In genomic region chr12:53345486-53346195, GRCh38 we compare ENCODE assay signal across 8 cellular contexts. TPM values are rescaled to one million over a fixed set of nuclear protein-coding genes. Genes with fewer than 3 reads are reported as not detected.
DNase-seq lines count a peak whose midpoint lies in the region; ATAC-seq, FAIRE-seq and TF ChIP-seq lines count a peak whose summit lies in the region.

No MANE protein-coding gene starts in this region.

- 30% methylated on average over 10 of the region's 10 CpGs for WGBS in hepatocyte (ENCODE audit: low lambda C conversion rate, missing lambda C conversion rate)
- 16 to 26% (median 21%) methylated on average over 10 of the region's 10 CpGs for WGBS in stomach, 5 donors

- peak; percentile 9 for ATAC-seq in activated CD8-positive, alpha-beta T cell treated with anti-CD3 and anti-CD28 coated beads, Interleukin-2, amount 10 ng/mL, durations not matched to agents 7 days and 5 days
- ATAC-seq in HG03521 (IDR thresholded peaks at IDR 0.05; ENCODE audit: unreplicated experiment) = no peak

- no peaks in the 10 kb centered on the region for H3K27me3 ChIP-seq in hepatocyte
- H3K27me3 ChIP-seq in stomach = no peaks in the 10 kb centered on the region

- peaks cover 17% of the 10 kb centered on the region for H3K4me1 Mint-ChIP-seq in activated CD8-positive, alpha-beta T cell treated with anti-CD3 and anti-CD28 coated beads, Interleukin-2, amount 10 ng/mL, durations not matched to agents 7 days and 5 days (ENCODE audit: low read depth)

- peak overlapping the region; percentile 99 for H2AFZ ChIP-seq in hepatocyte

- H3K36me3 ChIP-seq in hepatocyte (replicated peaks; ENCODE audit: insufficient read depth, low read depth) (no peaks in the 10 kb centered on the region), stomach (no peaks in the 10 kb centered on the region)

- no peak for TF ChIP-seq EP300 in stomach (IDR thresholded peaks at IDR 0.05)

- no peaks in the 10 kb centered on the region for H3K36me3 Mint-ChIP-seq in activated CD8-positive, alpha-beta T cell treated with anti-CD3 and anti-CD28 coated beads, Interleukin-2, amount 10 ng/mL, durations not matched to agents 7 days and 5 days (ENCODE audit: low read depth)

- TF ChIP-seq CTCF in hepatocyte (IDR thresholded peaks at IDR 0.05; ENCODE audit: poor library complexity) = no peak
- TF ChIP-seq CTCF in stomach (IDR thresholded peaks at IDR 0.05) = peak in 4 of 7 experiments; percentile 1 to 16 (median 3)

- H3K9me2 ChIP-seq in hepatocyte (replicated peaks; ENCODE audit: insufficient read depth) = no peaks in the 10 kb centered on the region

- H3K9me3 Mint-ChIP-seq in activated CD8-positive, alpha-beta T cell treated with anti-CD3 and anti-CD28 coated beads, Interleukin-2, amount 10 ng/mL, durations not matched to agents 7 days and 5 days (ENCODE audit: insufficient read depth) = no peaks in the 10 kb centered on the region

- intact Hi-C loops in stomach (cut with DNase I; ENCODE audit: low total_unique reads) = no loop called here

- H3K27ac Mint-ChIP-seq in activated CD8-positive, alpha-beta T cell treated with anti-CD3 and anti-CD28 coated beads, Interleukin-2, amount 10 ng/mL, durations not matched to agents 7 days and 5 days = no peak overlapping the region

- peak overlapping the region; percentile 99 for H3K4me2 ChIP-seq in hepatocyte

- H4K20me1 ChIP-seq in hepatocyte (ENCODE audit: insufficient read depth, poor library complexity, severe bottlenecking) = no peaks in the 10 kb centered on the region

- FAIRE-seq in HTR-8/SVneo (lab: Jason Lieb, UNC) = no peak

- POLR2A ChIA-PET in activated CD8-positive, alpha-beta T cell treated with anti-CD3 and anti-CD28 coated beads, Interleukin-2, amount 10 ng/mL, durations not matched to agents 7 days and 5 days (lab: Charles Lee) = interaction anchor here (0.6 to 3.3 kb wide), 9 partner anchors 10 to 243 kb away, joined by 3 to 38 read pairs (median 4); partner anchors contain the start of genes AAAS, SP1 and SP7

- no peak overlapping the region for H3K4me3 ChIP-seq in hepatocyte
- peak overlapping the region; percentile 60 to 79 (median 64) for H3K4me3 ChIP-seq in stomach

- H3K27me3 Mint-ChIP-seq in activated CD8-positive, alpha-beta T cell treated with anti-CD3 and anti-CD28 coated beads, Interleukin-2, amount 10 ng/mL, durations not matched to agents 7 days and 5 days (ENCODE audit: low read depth) = peaks cover 7% of the 10 kb centered on the region

- DNase-seq in NCI-H2107 treated with DMSO at 0.1 percent for 48 hours (lab: John Stamatoyannopoulos, UW; ENCODE audit: unreplicated experiment) (peak; percentile 65), NCI-H2107 (lab: John Stamatoyannopoulos, UW) (no peak), hepatocyte (ENCODE audit: low spot score) (no peak), stomach (peak; percentile 30), superior temporal gyrus (ENCODE audit: extremely low spot score) (no peak), HTR-8/SVneo (ENCODE audit: insufficient read length, low spot score) (no peak)
- no peak for DNase-seq in activated CD8-positive, alpha-beta T cell treated with anti-CD3 and anti-CD28 coated beads, Interleukin-2, amount 10 ng/mL, durations not matched to agents 7 days and 5 days

- H3K4me1 ChIP-seq in hepatocyte (ENCODE audit: insufficient read depth) = peaks cover 5% of the 10 kb centered on the region
- peaks cover 12 to 18% (median 15%) of the 10 kb centered on the region in 4 donors for H3K4me1 ChIP-seq in stomach

- peak overlapping the region; percentile 92 for H3K4me3 Mint-ChIP-seq in activated CD8-positive, alpha-beta T cell treated with anti-CD3 and anti-CD28 coated beads, Interleukin-2, amount 10 ng/mL, durations not matched to agents 7 days and 5 days

- no peak for TF ChIP-seq POLR2A in stomach (IDR thresholded peaks at IDR 0.05)

- H3K9me3 ChIP-seq in hepatocyte (ENCODE audit: low read depth) (no peaks in the 10 kb centered on the region), stomach (no peaks in the 10 kb centered on the region)

- H3K79me2 ChIP-seq in hepatocyte = no peaks in the 10 kb centered on the region

- CTCF ChIA-PET in activated CD8-positive, alpha-beta T cell treated with anti-CD3 and anti-CD28 coated beads, Interleukin-2, amount 10 ng/mL, durations not matched to agents 7 days and 5 days (lab: Charles Lee) = interaction anchor here (0.8 to 7.1 kb wide), 34 partner anchors 8 to 279 kb away, joined by 3 to 290 read pairs (median 5); partner anchors contain the start of genes AAAS, AMHR2, ESPL1 and MYG1

- peak overlapping the region; percentile 90 for H3K27ac ChIP-seq in hepatocyte
- H3K27ac ChIP-seq in stomach = peak overlapping the region; percentile 7 to 86 (median 80)

RNA-seq across cellular contexts. Expression of gene SP7, which starts 9.5 kb away (rescaled TPM):
- not detected for total RNA-seq in activated CD8-positive, alpha-beta T cell treated with anti-CD3 and anti-CD28 coated beads, Interleukin-2, amount 10 ng/mL, durations not matched to agents 7 days and 5 days
- total RNA-seq in hepatocyte (0.20 TPM in 1 of 2 replicates, not detected in the other), stomach (not detected)
- polyA plus RNA-seq in hepatocyte (0.60 TPM in 1 of 2 replicates, not detected in the other), stomach (not detected)

RNA-seq across cellular contexts. Expression of gene AAAS, which starts 24.2 kb away (rescaled TPM):
- 10 to 100 TPM; 67.5 to 67.9 TPM for total RNA-seq in activated CD8-positive, alpha-beta T cell treated with anti-CD3 and anti-CD28 coated beads, Interleukin-2, amount 10 ng/mL, durations not matched to agents 7 days and 5 days
- total RNA-seq in hepatocyte = 57.3 and 60.3 TPM in 2 replicates
- 70.6 and 79.9 TPM in 2 replicates for polyA plus RNA-seq in hepatocyte
- 10 to 100 TPM; 22.6 to 59.4 (median 43.3) TPM for total RNA-seq in stomach
- polyA plus RNA-seq in stomach = 10 to 100 TPM; 19.7 to 49.7 (median 19.7) TPM

RNA-seq across cellular contexts. Expression of gene SP1, which starts 34.3 kb away (rescaled TPM):
- total RNA-seq in activated CD8-positive, alpha-beta T cell treated with anti-CD3 and anti-CD28 coated beads, Interleukin-2, amount 10 ng/mL, durations not matched to agents 7 days and 5 days = 10 to 100 TPM; 72.2 to 76.5 TPM
- 48.0 and 53.3 TPM in 2 replicates for total RNA-seq in hepatocyte
- polyA plus RNA-seq in hepatocyte = 11.0 and 12.8 TPM in 2 replicates
- 100 to 1,000 TPM in 1 of 5 donors, 10 to 100 TPM in 4; 13.3 to 142 (median 36.8) TPM for total RNA-seq in stomach
- polyA plus RNA-seq in stomach = 10 to 100 TPM; 10.2 to 16.2 (median 12.2) TPM

RNA-seq across cellular contexts. Expression of gene MYG1, which starts 46.1 kb away (rescaled TPM):
- total RNA-seq in activated CD8-positive, alpha-beta T cell treated with anti-CD3 and anti-CD28 coated beads, Interleukin-2, amount 10 ng/mL, durations not matched to agents 7 days and 5 days = 10 to 100 TPM; 55.6 to 56.9 TPM
- 25.5 and 35.8 TPM in 2 replicates for total RNA-seq in hepatocyte
- 34.6 and 35.9 TPM in 2 replicates for polyA plus RNA-seq in hepatocyte
- 10 to 100 TPM; 16.0 to 33.9 (median 29.0) TPM for total RNA-seq in stomach
- 100 to 1,000 TPM in 1 of 3 donors, 10 to 100 TPM in 2; 89.5 to 120 (median 98.5) TPM for polyA plus RNA-seq in stomach

RNA-seq across cellular contexts. Expression of gene PFDN5, which starts 50.3 kb away (rescaled TPM):
- 100 to 1,000 TPM; 292 to 307 TPM for total RNA-seq in activated CD8-positive, alpha-beta T cell treated with anti-CD3 and anti-CD28 coated beads, Interleukin-2, amount 10 ng/mL, durations not matched to agents 7 days and 5 days
- total RNA-seq in hepatocyte (377 and 379 TPM in 2 replicates), stomach (100 to 1,000 TPM; 207 to 623 (median 288) TPM)
- polyA plus RNA-seq in hepatocyte (415 and 441 TPM in 2 replicates), stomach (1,000 to 10,000 TPM; 1,294 to 1,886 (median 1,325) TPM)

Comparison
In these comparisons a context has a peak if more than half of its experiments do, and no peak if none do; other contexts are left out.
1. DNase-seq: peak in NCI-H2107 treated with DMSO at 0.1 percent for 48 hours (single experiment) and stomach (single experiment); none in NCI-H2107 (single experiment), activated CD8-positive, alpha-beta T cell treated with anti-CD3 and anti-CD28 coated beads, Interleukin-2, amount 10 ng/mL, durations not matched to agents 7 days and 5 days (single experiment), hepatocyte (single experiment), superior temporal gyrus (single experiment) and HTR-8/SVneo (single experiment).